Comparison of ENCODE assay signal across 10 cellular contexts in the genomic region with DNA sequence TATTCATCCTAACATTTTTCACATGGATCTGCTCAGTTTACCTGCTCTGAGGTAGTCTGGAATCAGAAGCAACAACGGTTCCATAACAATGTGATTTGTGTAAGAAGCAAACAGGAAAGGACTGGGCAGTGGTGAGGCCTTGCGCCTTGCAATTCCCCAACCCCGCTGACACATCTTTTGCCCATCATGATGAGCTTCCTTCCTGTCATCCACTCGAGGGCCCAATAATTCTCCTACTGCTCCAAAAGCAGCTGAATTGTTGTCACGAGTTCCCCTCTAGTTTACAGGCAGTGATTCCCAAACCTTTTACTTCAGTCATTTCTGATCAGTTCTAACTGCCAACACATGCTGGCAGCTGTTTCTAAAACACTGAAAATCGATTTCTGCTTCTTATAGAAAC. TPM values are rescaled to one million over a fixed set of nuclear protein-coding genes. Genes with fewer than 3 reads are reported as not detected.
DNase-seq lines count a peak whose midpoint lies in the region; ATAC-seq and TF ChIP-seq lines count a peak whose summit lies in the region.
"Had no signal": no experiment of that assay in that cellular context is flagged by ENCODE, and none has a peak within 500 bp of the region (broad histone marks: within the 10 kb centered on the region; RNA-seq: fewer than 3 reads in every experiment).

No MANE protein-coding gene starts in this region.

- no peak overlapping the region for H3K4me3 Mint-ChIP-seq in naive thymus-derived CD8-positive, alpha-beta T cell
- H3K4me3 Mint-ChIP-seq: IgD-negative memory B cell had no signal

- H3K27me3 Mint-ChIP-seq in naive thymus-derived CD8-positive, alpha-beta T cell: no peaks in the 10 kb centered on the region
- H3K27me3 Mint-ChIP-seq: IgD-negative memory B cell had no signal

- POLR2A ChIA-PET in naive thymus-derived CD8-positive, alpha-beta T cell (lab: Charles Lee): no interaction called here

- no peak for TF ChIP-seq POLR2A in GM18505 (IDR thresholded peaks at IDR 0.05; ENCODE audit: borderline replicate concordance, extremely low read depth, insufficient read depth, insufficient read length)

- no peaks in the 10 kb centered on the region for H3K27me3 ChIP-seq in HAP-1 (ENCODE audit: low read depth)

- no peak overlapping the region for H3K4me3 ChIP-seq in cardiac fibroblast (replicated peaks in 1 of 2; ENCODE audit: low read depth in 2 of 2, low read length in 2 of 2)
- no peak overlapping the region for H3K4me3 ChIP-seq in HAP-1

- H3K9me3 Mint-ChIP-seq in naive thymus-derived CD8-positive, alpha-beta T cell: peaks cover 0 to 11% (median 0%) of the 10 kb centered on the region in 9 donors

- no peaks in the 10 kb centered on the region for H3K9me3 ChIP-seq in HAP-1

- DNase-seq in cardiac fibroblast (ENCODE audit: low read depth in 2 of 2): peak; percentile 39 to 69
- peak; percentile 65 for DNase-seq in pons (ENCODE audit: low spot score)
- DNase-seq in AML-193 (lab: John Stamatoyannopoulos, UW): no peak
- no peak for DNase-seq in NCI-H1105 treated with DMSO at 0.1 percent for 48 hours (lab: John Stamatoyannopoulos, UW)
- no peak for DNase-seq in HAP-1 (ENCODE audit: low spot score in 2 of 2)
- no peak for DNase-seq in naive thymus-derived CD8-positive, alpha-beta T cell
- DNase-seq: stimulated activated CD4-positive, alpha-beta T cell treated with anti-CD3 and anti-CD28 coated beads, Interleukin-2, amount 100 ng/mL, for 24 hours had no signal

- peaks cover 11 to 22% (median 18%) of the 10 kb centered on the region in 3 donors for H3K36me3 Mint-ChIP-seq in naive thymus-derived CD8-positive, alpha-beta T cell

- TF ChIP-seq CTCF in cardiac fibroblast (IDR thresholded peaks at IDR 0.05; ENCODE audit: low read depth, low read length): no peak

- ATAC-seq in GM18505 (IDR thresholded peaks at IDR 0.05; ENCODE audit: unreplicated experiment) (peak; percentile 37), HG02623 (IDR thresholded peaks at IDR 0.05; ENCODE audit: unreplicated experiment) (peak; percentile 42)
- no peak for ATAC-seq in naive thymus-derived CD8-positive, alpha-beta T cell

- H3K36me3 ChIP-seq in HAP-1 (replicated peaks): peaks cover 4% of the 10 kb centered on the region

- peaks cover 8 to 15% (median 14%) of the 10 kb centered on the region in 4 donors for H3K4me1 Mint-ChIP-seq in naive thymus-derived CD8-positive, alpha-beta T cell

- in situ Hi-C loops in HAP-1 (cut with MboI; ENCODE audit: low sequenced_read_pairs): no loop called here

- H3K4me1 ChIP-seq in HAP-1: peaks cover 3% of the 10 kb centered on the region; the same call in 1 of the 2 replicates

- no peak overlapping the region for H3K27ac Mint-ChIP-seq in naive thymus-derived CD8-positive, alpha-beta T cell
- H3K27ac Mint-ChIP-seq: IgD-negative memory B cell had no signal

RNA-seq across cellular contexts. Expression of gene STX7, which starts 22.9 kb away (rescaled TPM):
- total RNA-seq in naive thymus-derived CD8-positive, alpha-beta T cell: 10 to 100 TPM; 28.0 to 29.2 TPM
- polyA plus RNA-seq in naive thymus-derived CD8-positive, alpha-beta T cell: 1 to 10 TPM; 2.9 to 9.6 (median 6.5) TPM

RNA-seq across cellular contexts. Expression of gene TAAR9, which starts 48.1 kb away (rescaled TPM):
- not detected for total RNA-seq in naive thymus-derived CD8-positive, alpha-beta T cell
- not detected for polyA plus RNA-seq in naive thymus-derived CD8-positive, alpha-beta T cell
- polyA plus RNA-seq: IgD-negative memory B cell had no signal

Comparison
In these comparisons a context has a peak if more than half of its experiments do, and no peak if none do; other contexts are left out.
1. ATAC-seq: peak in GM18505 (single experiment) and HG02623 (single experiment); none in naive thymus-derived CD8-positive, alpha-beta T cell (0 of 2).
2. DNase-seq: peak in cardiac fibroblast (2 of 2) and pons (single experiment); none in AML-193 (0 of 2), NCI-H1105 treated with DMSO at 0.1 percent for 48 hours (single experiment), HAP-1 (0 of 2) and naive thymus-derived CD8-positive, alpha-beta T cell (0 of 10).